ENCODE assay signal across 15 cellular contexts in genomic region chr12:79883216-79883615, GRCh38. TPM values are rescaled to one million over a fixed set of nuclear protein-coding genes. Genes with fewer than 3 reads are reported as not detected.
A peak's percentile ranks its signal among the peaks of the same experiment; 100 is the strongest.
DNase-seq lines count a peak whose midpoint lies in the region; ATAC-seq, FAIRE-seq and TF ChIP-seq lines count a peak whose summit lies in the region.
"Had no signal": no experiment of that assay in that cellular context is flagged by ENCODE, and none has a peak within 500 bp of the region (broad histone marks: within the 10 kb centered on the region; RNA-seq: fewer than 3 reads in every experiment).

No MANE protein-coding gene starts in this region.

- CTCF ChIA-PET in IMR-90 (lab: Yijun Ruan, JAX): no interaction called here

- H4K91ac ChIP-seq in IMR-90 (ENCODE audit: insufficient read depth, low read depth, low read length): no peak overlapping the region
- H4K91ac ChIP-seq in mesenchymal stem cell (ENCODE audit: low read length): no peak overlapping the region

- H3K27ac ChIP-seq in IMR-90 (ENCODE audit: insufficient read depth, low read length) (no peak overlapping the region), mesenchymal stem cell (ENCODE audit: low read length, poor library complexity, severe bottlenecking) (no peak overlapping the region), kidney (ENCODE audit: low read depth in 2 of 2, low read length in 2 of 2) (no peak overlapping the region)

- H3K36me3 ChIP-seq in IMR-90 (ENCODE audit: control insufficient read depth, insufficient read depth, low read length) (no peaks in the 10 kb centered on the region), mesenchymal stem cell (ENCODE audit: control insufficient read depth in 1 of 2, insufficient read depth in 2 of 2, low read depth in 1 of 2, low read length in 2 of 2) (no peaks in the 10 kb centered on the region), kidney (ENCODE audit: control insufficient read depth in 1 of 2, insufficient read depth in 2 of 2, low read length in 2 of 2) (no peaks in the 10 kb centered on the region)

- no peak overlapping the region for H4K5ac ChIP-seq in IMR-90 (ENCODE audit: low read depth, low read length)

- H2BK5ac ChIP-seq in IMR-90 (ENCODE audit: low read depth, low read length, poor library complexity, severe bottlenecking): no peak overlapping the region
- H2BK5ac ChIP-seq in mesenchymal stem cell (ENCODE audit: low read depth, low read length, poor library complexity, severe bottlenecking): no peak overlapping the region

- BruUV-seq in IMR-90 (replicated peaks; lab: Mats Ljungman, UMichigan): no TSS peak

- H2AK5ac ChIP-seq in IMR-90 (ENCODE audit: low read depth, low read length) (no peak overlapping the region), mesenchymal stem cell (ENCODE audit: low read length, severe bottlenecking) (no peak overlapping the region)

- H3K79me1 ChIP-seq in IMR-90 (ENCODE audit: low read depth in 1 of 2, low read length in 2 of 2) (peaks cover 7 to 50% of the 10 kb centered on the region in 2 experiments; a peak in 3 of 4 replicates), mesenchymal stem cell (replicated peaks; ENCODE audit: low read length, poor library complexity, severe bottlenecking) (peaks cover 11% of the 10 kb centered on the region)

- H4K20me1 ChIP-seq in IMR-90 (ENCODE audit: insufficient read depth, low read length): peaks cover 63% of the 10 kb centered on the region; the same call in 1 of the 2 replicates

- H3K18ac ChIP-seq in IMR-90 (ENCODE audit: low read depth, low read length): no peak overlapping the region
- no peak overlapping the region for H3K18ac ChIP-seq in mesenchymal stem cell (ENCODE audit: low read depth in 1 of 2, low read length in 2 of 2)

- TF ChIP-seq POLR2A in IMR-90 (IDR thresholded peaks at IDR 0.05; ENCODE audit: low read depth, low read length): no peak

- TF ChIP-seq RAD21 in IMR-90 (IDR thresholded peaks at IDR 0.05; ENCODE audit: low read length): no peak

- H3K4me1 ChIP-seq in IMR-90 (ENCODE audit: control insufficient read depth, insufficient read depth, low read length): no peaks in the 10 kb centered on the region; the same call in none of the 2 replicates
- H3K4me1 ChIP-seq in mesenchymal stem cell (ENCODE audit: control insufficient read depth, insufficient read depth, low read depth, low read length): no peaks in the 10 kb centered on the region
- H3K4me1 ChIP-seq in kidney (ENCODE audit: control insufficient read depth in 1 of 2, insufficient read depth in 1 of 2, low read depth in 1 of 2, low read length in 2 of 2): peaks cover 10 to 29% of the 10 kb centered on the region in 2 donors

- no peak overlapping the region for H2BK20ac ChIP-seq in IMR-90 (ENCODE audit: low read depth, low read length)

- ATAC-seq in IMR-90 (ENCODE audit: low read depth): peak; percentile 37; the same call in 1 of the 2 replicates
- ATAC-seq: effector memory CD8-positive, alpha-beta T cell had no signal

- TF ChIP-seq CTCF in IMR-90 (conservative IDR thresholded peaks at IDR 0.05; ENCODE audit: low read depth, low read length) (no peak), astrocyte of the cerebellum (IDR thresholded peaks at IDR 0.05; ENCODE audit: low read depth, low read length, missing control alignments) (no peak), kidney (IDR thresholded peaks at IDR 0.05; ENCODE audit: borderline replicate concordance, extremely low read depth, insufficient read depth) (no peak)

- H3K9me3 ChIP-seq in IMR-90 (ENCODE audit: control insufficient read depth, insufficient read depth, low read length): no peaks in the 10 kb centered on the region
- H3K9me3 ChIP-seq in mesenchymal stem cell (ENCODE audit: control insufficient read depth, low read length): no peaks in the 10 kb centered on the region
- H3K9me3 ChIP-seq in kidney (ENCODE audit: control insufficient read depth in 1 of 2, low read length in 2 of 2): no peaks in the 10 kb centered on the region

- intact Hi-C loops in IMR-90 (cut with micrococcal nuclease) (no loop called here), kidney (cut with DNase I) (no loop called here)

- no peak overlapping the region for H3K56ac ChIP-seq in IMR-90 (ENCODE audit: extremely low read depth, insufficient read depth, low read length)

- no peak overlapping the region for H2AK9ac ChIP-seq in IMR-90 (replicated peaks; ENCODE audit: low read depth, low read length, poor library complexity)

- FAIRE-seq in kidney (lab: Jason Lieb, UNC): no peak

- no peak overlapping the region for H3K4me3 ChIP-seq in IMR-90 (ENCODE audit: insufficient read depth, low read depth, low read length)
- H3K4me3 ChIP-seq in astrocyte of the cerebellum (ENCODE audit: low read depth, low read length): no peak overlapping the region
- H3K4me3 ChIP-seq in mesenchymal stem cell (ENCODE audit: insufficient read depth in 1 of 2, low read depth in 1 of 2, low read length in 2 of 2): no peak overlapping the region
- H3K4me3 ChIP-seq in kidney (ENCODE audit: low read length in 2 of 2): no peak overlapping the region

- H3K9ac ChIP-seq in IMR-90 (ENCODE audit: low read depth, low read length) (no peak overlapping the region), mesenchymal stem cell (ENCODE audit: low read length) (peak overlapping the region; percentile 5), kidney (ENCODE audit: low read length in 2 of 2) (no peak overlapping the region)

- H2BK12ac ChIP-seq in mesenchymal stem cell (ENCODE audit: low read length in 2 of 2): no peak overlapping the region

- H4K8ac ChIP-seq in IMR-90 (ENCODE audit: low read depth in 2 of 2, low read length in 2 of 2) (no peak overlapping the region), mesenchymal stem cell (ENCODE audit: low read length) (no peak overlapping the region)

- no peak overlapping the region for H2BK120ac ChIP-seq in IMR-90 (ENCODE audit: low read depth, low read length)
- no peak overlapping the region for H2BK120ac ChIP-seq in mesenchymal stem cell (ENCODE audit: low read depth, low read length)

- H3K4me2 ChIP-seq in IMR-90 (ENCODE audit: low read depth, low read length) (peak overlapping the region; percentile 49; the same call in 1 of the 2 replicates), mesenchymal stem cell (ENCODE audit: low read length, poor library complexity, severe bottlenecking) (no peak overlapping the region)

- no peak overlapping the region for H2BK15ac ChIP-seq in IMR-90 (ENCODE audit: low read depth, low read length)
- H2BK15ac ChIP-seq in mesenchymal stem cell (ENCODE audit: low read depth, poor library complexity, severe bottlenecking): no peak overlapping the region

- no CpG with 5 or more reads among the region's 1 CpG for WGBS in IMR-90 (ENCODE audit: extremely low coverage in 2 of 2, insufficient read length in 1 of 2), 2 experiments
- WGBS in mesenchymal stem cell: no CpG with 5 or more reads among the region's 1 CpG

- in situ Hi-C loops in IMR-90 (cut with MboI; ENCODE audit: low sequenced_read_pairs) (no loop called here), astrocyte of the cerebellum (cut with HindIII; ENCODE audit: low sequenced_read_pairs) (no loop called here)

- H3K23ac ChIP-seq in IMR-90 (ENCODE audit: low read depth, low read length) (no peak overlapping the region), mesenchymal stem cell (ENCODE audit: low read length in 2 of 2) (no peak overlapping the region)

- no peaks in the 10 kb centered on the region for H3K27me3 ChIP-seq in IMR-90 (ENCODE audit: control insufficient read depth, insufficient read depth, low read length)
- no peaks in the 10 kb centered on the region for H3K27me3 ChIP-seq in mesenchymal stem cell (ENCODE audit: control insufficient read depth in 1 of 2, insufficient read depth in 1 of 2, low read length in 2 of 2)

- DNase-seq in A172 (ENCODE audit: low spot score): peak; percentile 18
- peak; percentile 68 for DNase-seq in IMR-90
- DNase-seq in astrocyte of the cerebellum (ENCODE audit: low read depth): peak; percentile 8
- peak; percentile 52 for DNase-seq in mesenchymal stem cell
- no peak for DNase-seq in kidney
- DNase-seq in SHP77 (lab: John Stamatoyannopoulos, UW): no peak
- DNase-seq in AG08395 (ENCODE audit: low spot score): no peak
- DNase-seq in DMS53 treated with DMSO at 0.1 percent for 48 hours (lab: John Stamatoyannopoulos, UW; ENCODE audit: unreplicated experiment): no peak
- DNase-seq: amygdala; DND-41; effector memory CD8-positive, alpha-beta T cell; GOT3; MM.1S; OCI-M1; stimulated activated CD4-positive, alpha-beta T cell treated with anti-CD3 and anti-CD28 coated beads, Interleukin-1b, Interleukin-23, amount 100 ng/mL, for 48 hours had no signal

- H3K14ac ChIP-seq in IMR-90 (replicated peaks; ENCODE audit: low read depth, low read length): no peak overlapping the region
- H3K14ac ChIP-seq in mesenchymal stem cell (ENCODE audit: low read length in 2 of 2): no peak overlapping the region

- no peak overlapping the region for H3K4ac ChIP-seq in IMR-90 (ENCODE audit: low read depth, low read length)
- H3K4ac ChIP-seq in mesenchymal stem cell (ENCODE audit: low read depth in 1 of 2, low read length in 2 of 2): no peak overlapping the region

- POLR2A ChIA-PET in IMR-90 (lab: Charles Lee; ENCODE audit: unreplicated experiment): no interaction called here

- dilution Hi-C loops in IMR-90 (cut with HindIII; ENCODE audit: low sequenced_read_pairs, unreplicated experiment): no loop called here

- no peak overlapping the region for H2AFZ ChIP-seq in IMR-90 (replicated peaks; ENCODE audit: low read length, poor library complexity)
- no peak overlapping the region for H2AFZ ChIP-seq in mesenchymal stem cell (ENCODE audit: low read depth, low read length)

- peaks cover 3% of the 10 kb centered on the region; the same call in 1 of the 2 replicates for H3K9me1 ChIP-seq in IMR-90 (ENCODE audit: insufficient read depth, low read length)

TF ChIP-seq in IMR-90, 13 proteins besides CTCF, POLR2A, EP300 and RAD21 (continues in another document):
- TF ChIP-seq FOS (IDR thresholded peaks at IDR 0.05; ENCODE audit: low read depth, low read length): no peak
- no peak for TF ChIP-seq MAZ (IDR thresholded peaks at IDR 0.05; ENCODE audit: borderline replicate concordance, low read depth, low read length)
- TF ChIP-seq SMC3 (IDR thresholded peaks at IDR 0.05; ENCODE audit: low read depth, low read length): no peak
- TF ChIP-seq MXI1 (IDR thresholded peaks at IDR 0.05; ENCODE audit: borderline replicate concordance, low read depth, low read length): no peak
- no peak for TF ChIP-seq RFX5 (IDR thresholded peaks at IDR 0.05; ENCODE audit: low read depth, low read length)
- TF ChIP-seq RCOR1 (IDR thresholded peaks at IDR 0.05; ENCODE audit: insufficient replicate concordance, low read length): no peak

RNA-seq across cellular contexts. Expression of gene PPP1R12A, which starts 51.7 kb away (rescaled TPM):
- total RNA-seq in A172 (2014; rRNA removed; shearing (Covaris generic)): 59.9 and 65.0 TPM in 2 replicates
- 112 and 204 TPM in 2 replicates for total RNA-seq in IMR-90 (2012; rRNA removed)
- 43.8 and 47.7 TPM in 2 replicates for polyA plus RNA-seq in IMR-90 (2012; rRNA removed)
- 8.5 and 8.9 TPM in 2 replicates for polyA plus RNA-seq in IMR-90 (2012; cell fraction: cytosol; rRNA removed)
- 23.8 and 84.0 TPM in 2 replicates for polyA plus RNA-seq in IMR-90 (2012; cell fraction: nucleus; rRNA removed; ENCODE audit: low replicate concordance)
- polyA plus RNA-seq in mesenchymal stem cell (2013, experiment 1 of 2): 167 TPM
- 165 TPM for polyA plus RNA-seq in mesenchymal stem cell (2013, experiment 2 of 2)
- total RNA-seq in kidney: 82.5 TPM
- polyA plus RNA-seq in kidney (ENCODE audit: insufficient read depth, low read depth, low replicate concordance): 10.3 TPM

Comparison
In these comparisons a context has a peak if more than half of its experiments do, and no peak if none do; other contexts are left out.
1. DNase-seq: peak in A172 (single experiment), IMR-90 (single experiment), astrocyte of the cerebellum (single experiment) and mesenchymal stem cell (single experiment); none in kidney (single experiment), SHP77 (0 of 2), AG08395 (single experiment) and DMS53 treated with DMSO at 0.1 percent for 48 hours (single experiment).